Comparison of ENCODE assay signal across 8 cellular contexts in the genomic region with DNA sequence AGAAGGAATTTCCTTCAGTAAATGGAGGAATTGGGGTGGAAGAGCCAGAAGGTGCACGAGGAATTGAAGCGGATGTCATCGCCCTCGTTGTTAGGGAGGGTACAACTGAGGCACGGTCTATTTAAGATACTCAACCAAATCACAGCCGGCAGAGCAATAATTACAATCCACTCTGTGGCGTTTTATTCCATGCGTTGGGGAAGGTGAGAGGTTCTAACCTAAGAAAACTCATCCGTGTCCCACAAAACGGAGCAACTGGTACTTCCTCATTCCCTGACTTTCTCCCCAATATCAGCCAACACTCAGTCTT. TPM values are rescaled to one million over a fixed set of nuclear protein-coding genes. Genes with fewer than 3 reads are reported as not detected.
DNase-seq lines count a peak whose midpoint lies in the region; ATAC-seq and TF ChIP-seq lines count a peak whose summit lies in the region.

No MANE protein-coding gene starts in this region.

- 31% methylated on average over 10 of the region's 10 CpGs for WGBS in suprapubic skin

- no peaks in the 10 kb centered on the region for H3K9me3 ChIP-seq in suprapubic skin

- H3K27ac ChIP-seq in suprapubic skin = no peak overlapping the region

- no peak for TF ChIP-seq CTCF in kidney epithelial cell (IDR thresholded peaks at IDR 0.05; ENCODE audit: insufficient read depth, low read length, poor library complexity, severe bottlenecking)
- TF ChIP-seq CTCF in suprapubic skin (IDR thresholded peaks at IDR 0.05) = no peak

- H3K9me3 Mint-ChIP-seq in T-helper 2 cell treated with Interferon-gamma antibody and Interleukin-4, amounts not matched to agents 5 μg/mL and 100 μg/mL, for 36 hours = no peaks in the 10 kb centered on the region
- no peaks in the 10 kb centered on the region for H3K9me3 Mint-ChIP-seq in activated naive CD8-positive, alpha-beta T cell treated with anti-CD3 and anti-CD28 coated beads, Interleukin-2, amount 10 ng/mL, durations not matched to agents 7 days and 5 days

- peaks cover 41% of the 10 kb centered on the region for H3K27me3 Mint-ChIP-seq in T-helper 2 cell treated with Interferon-gamma antibody and Interleukin-4, amounts not matched to agents 5 μg/mL and 100 μg/mL, for 36 hours (ENCODE audit: low read depth)
- H3K27me3 Mint-ChIP-seq in activated naive CD8-positive, alpha-beta T cell treated with anti-CD3 and anti-CD28 coated beads, Interleukin-2, amount 10 ng/mL, durations not matched to agents 7 days and 5 days = peaks cover 34% of the 10 kb centered on the region

- ATAC-seq in activated naive CD8-positive, alpha-beta T cell treated with anti-CD3 and anti-CD28 coated beads, Interleukin-2, amount 10 ng/mL, durations not matched to agents 7 days and 5 days (ENCODE audit: low read depth) = no peak
- ATAC-seq in HG03196 (IDR thresholded peaks at IDR 0.05; ENCODE audit: unreplicated experiment) = no peak
- ATAC-seq in HG02981 (IDR thresholded peaks at IDR 0.05; ENCODE audit: unreplicated experiment) = no peak
- ATAC-seq in activated CD4-positive, CD25-positive, alpha-beta regulatory T cell treated with anti-CD3 and anti-CD28 coated beads, Interleukin-2, amount 50 U/mL, for 24 hours = no peak

- H3K36me3 Mint-ChIP-seq in T-helper 2 cell treated with Interferon-gamma antibody and Interleukin-4, amounts not matched to agents 5 μg/mL and 100 μg/mL, for 36 hours (ENCODE audit: low read depth) = peaks cover 18% of the 10 kb centered on the region
- H3K36me3 Mint-ChIP-seq in activated naive CD8-positive, alpha-beta T cell treated with anti-CD3 and anti-CD28 coated beads, Interleukin-2, amount 10 ng/mL, durations not matched to agents 7 days and 5 days = peaks cover 3% of the 10 kb centered on the region

- H3K36me3 ChIP-seq in kidney epithelial cell (ENCODE audit: control insufficient read depth, insufficient read depth, low read length) (peaks cover 2% of the 10 kb centered on the region), suprapubic skin (peaks cover 5% of the 10 kb centered on the region)

- H3K4me1 Mint-ChIP-seq in T-helper 2 cell treated with Interferon-gamma antibody and Interleukin-4, amounts not matched to agents 5 μg/mL and 100 μg/mL, for 36 hours (ENCODE audit: low read depth) = peaks cover 25% of the 10 kb centered on the region
- H3K4me1 Mint-ChIP-seq in activated naive CD8-positive, alpha-beta T cell treated with anti-CD3 and anti-CD28 coated beads, Interleukin-2, amount 10 ng/mL, durations not matched to agents 7 days and 5 days = peaks cover 22% of the 10 kb centered on the region

- H3K4me3 ChIP-seq in kidney epithelial cell (ENCODE audit: low read depth, low read length) = peak overlapping the region; percentile 45
- H3K4me3 ChIP-seq in suprapubic skin = peak overlapping the region; percentile 75

- POLR2A ChIA-PET in activated naive CD8-positive, alpha-beta T cell treated with anti-CD3 and anti-CD28 coated beads, Interleukin-2, amount 10 ng/mL, durations not matched to agents 7 days and 5 days (lab: Charles Lee) = interaction anchor here (0.7 to 2.6 kb wide), 14 partner anchors 9 to 1111 kb away, joined by 3 to 11 read pairs (median 5); a partner anchor contains a TSS

- H3K4me3 Mint-ChIP-seq in T-helper 2 cell treated with Interferon-gamma antibody and Interleukin-4, amounts not matched to agents 5 μg/mL and 100 μg/mL, for 36 hours = peak overlapping the region; percentile 82
- H3K4me3 Mint-ChIP-seq in activated naive CD8-positive, alpha-beta T cell treated with anti-CD3 and anti-CD28 coated beads, Interleukin-2, amount 10 ng/mL, durations not matched to agents 7 days and 5 days = peak overlapping the region; percentile 76

- no peak for TF ChIP-seq EP300 in suprapubic skin (IDR thresholded peaks at IDR 0.05)

- H3K27ac Mint-ChIP-seq in T-helper 2 cell treated with Interferon-gamma antibody and Interleukin-4, amounts not matched to agents 5 μg/mL and 100 μg/mL, for 36 hours = peak overlapping the region; percentile 55
- H3K27ac Mint-ChIP-seq in activated naive CD8-positive, alpha-beta T cell treated with anti-CD3 and anti-CD28 coated beads, Interleukin-2, amount 10 ng/mL, durations not matched to agents 7 days and 5 days = peak overlapping the region; percentile 70

- peaks cover 22% of the 10 kb centered on the region for H3K27me3 ChIP-seq in kidney epithelial cell (ENCODE audit: control insufficient read depth, insufficient read depth, low read length)
- H3K27me3 ChIP-seq in suprapubic skin = no peaks in the 10 kb centered on the region

- peaks cover 24% of the 10 kb centered on the region for H3K4me1 ChIP-seq in suprapubic skin

- no peak for DNase-seq in T-helper 2 cell treated with Interferon-gamma antibody and Interleukin-4, amounts not matched to agents 5 μg/mL and 100 μg/mL, for 36 hours (ENCODE audit: low spot score)
- DNase-seq in T-helper 2 cell (no peak), kidney epithelial cell (ENCODE audit: low read depth) (no peak), suprapubic skin (ENCODE audit: low spot score in 2 of 2) (no peak)
- no peak for DNase-seq in activated naive CD8-positive, alpha-beta T cell treated with anti-CD3 and anti-CD28 coated beads, Interleukin-2, amount 10 ng/mL, durations not matched to agents 7 days and 5 days

- TF ChIP-seq POLR2A in suprapubic skin (IDR thresholded peaks at IDR 0.05) = no peak

RNA-seq across cellular contexts. Expression of a gene that starts 0.8 kb away (rescaled TPM):
- total RNA-seq in activated naive CD8-positive, alpha-beta T cell treated with anti-CD3 and anti-CD28 coated beads, Interleukin-2, amount 10 ng/mL, durations not matched to agents 7 days and 5 days = 10 to 100 TPM; 48.0 to 51.0 TPM
- total RNA-seq in kidney epithelial cell = 97.8 and 98.4 TPM in 2 replicates
- total RNA-seq in suprapubic skin = 10 to 100 TPM; 37.5 to 52.3 (median 41.3) TPM

RNA-seq across cellular contexts. Expression of a gene that starts 16.9 kb away (rescaled TPM):
- total RNA-seq in activated naive CD8-positive, alpha-beta T cell treated with anti-CD3 and anti-CD28 coated beads, Interleukin-2, amount 10 ng/mL, durations not matched to agents 7 days and 5 days = not detected
- total RNA-seq in kidney epithelial cell (not detected in 2 replicates), suprapubic skin (not detected)
